In genomic region chr1:27656157-27656893, GRCh38 we compare ENCODE assay signal across 12 cellular contexts. TPM values are rescaled to one million over a fixed set of nuclear protein-coding genes. Genes with fewer than 3 reads are reported as not detected.
DNase-seq lines count a peak whose midpoint lies in the region; ATAC-seq and TF ChIP-seq lines count a peak whose summit lies in the region.
"Had no signal": no experiment of that assay in that cellular context is flagged by ENCODE, and none has a peak within 500 bp of the region (broad histone marks: within the 10 kb centered on the region; RNA-seq: fewer than 3 reads in every experiment).

No MANE protein-coding gene starts in this region.

- ATAC-seq in GM18498 (IDR thresholded peaks at IDR 0.05; ENCODE audit: unreplicated experiment) (no peak), HG03097 (IDR thresholded peaks at IDR 0.05; ENCODE audit: low FRiP score, unreplicated experiment) (no peak)
- ATAC-seq: Panc1 had no signal

- no peak for TF ChIP-seq CTCF in neural crest cell (conservative IDR thresholded peaks at IDR 0.05)

- DNase-seq in GM03348 (ENCODE audit: low spot score) (peak; percentile 82), dedifferentiated amniotic fluid mesenchymal stem cell (ENCODE audit: extremely low spot score) (peak; percentile 34), neural crest cell (ENCODE audit: low read depth, low spot score) (no peak), SKM-1 treated with dmso at 0.1 percent for 144 hours (lab: John Stamatoyannopoulos, UW; ENCODE audit: unreplicated experiment) (no peak)
- no peak for DNase-seq in activated naive CD4-positive, alpha-beta T cell (lab: John Stamatoyannopoulos, UW)

- no peak overlapping the region for H3K27ac Mint-ChIP-seq in neural crest cell (ENCODE audit: unreplicated experiment)

- H3K4me1 Mint-ChIP-seq in neural crest cell, result peaks cover 47% of the 10 kb centered on the region

- H3K9me3 ChIP-seq in KOPT-K1 (ENCODE audit: insufficient read depth, low read length, poor library complexity, severe bottlenecking), result no peaks in the 10 kb centered on the region
- H3K9me3 ChIP-seq: thoracic aorta had no signal

- H3K4me3 Mint-ChIP-seq in neural crest cell, result peak overlapping the region; percentile 54

- peaks cover 5% of the 10 kb centered on the region for H3K27me3 Mint-ChIP-seq in neural crest cell (ENCODE audit: low read depth)

- no peaks in the 10 kb centered on the region for H3K9me3 Mint-ChIP-seq in neural crest cell

- H3K36me3 Mint-ChIP-seq in neural crest cell (ENCODE audit: low read depth), result no peaks in the 10 kb centered on the region
- H3K36me3 Mint-ChIP-seq: brain had no signal

- no peaks in the 10 kb centered on the region for H3K36me3 ChIP-seq in KOPT-K1 (ENCODE audit: insufficient read depth, low read length)
- H3K36me3 ChIP-seq: thoracic aorta had no signal

- peak overlapping the region; percentile 60 for H3K27ac ChIP-seq in KOPT-K1 (ENCODE audit: low read depth, low read length, poor library complexity, severe bottlenecking)

RNA-seq across cellular contexts. Expression of gene IFI6, which starts 15.7 kb away (rescaled TPM):
- 15.2 and 16.6 TPM in 2 replicates for total RNA-seq in neural crest cell

RNA-seq across cellular contexts. Expression of gene FGR, which starts 21.3 kb away (rescaled TPM):
- total RNA-seq in neural crest cell, result not detected in 2 replicates
- total RNA-seq: osteocyte had no signal

RNA-seq across cellular contexts. Expression of gene AHDC1, which starts 52.4 kb away (rescaled TPM):
- total RNA-seq in neural crest cell, result 50.1 and 54.8 TPM in 2 replicates

Comparison
In these comparisons a context has a peak if more than half of its experiments do, and no peak if none do; other contexts are left out.
1. DNase-seq: peak in GM03348 (single experiment) and dedifferentiated amniotic fluid mesenchymal stem cell (single experiment); none in neural crest cell (single experiment), SKM-1 treated with dmso at 0.1 percent for 144 hours (single experiment) and activated naive CD4-positive, alpha-beta T cell (0 of 4).